Comparison of ENCODE assay signal across 29 cellular contexts in genomic region chr10:11931038-11931437, GRCh38.
"Had no signal": no experiment of that assay in that cellular context is flagged by ENCODE, and none has a peak within 500 bp of the region (broad histone marks: within the 10 kb centered on the region; RNA-seq: fewer than 3 reads in every experiment).

No MANE protein-coding gene starts in this region.

- H3K9me3 ChIP-seq: SK-N-SH, tibial artery had no signal

- H3K4me1 ChIP-seq: tibial artery had no signal

- H3K27me3 ChIP-seq: tibial artery had no signal

- H3K9me3 Mint-ChIP-seq: activated CD4-positive, alpha-beta memory T cell treated with anti-CD3 and anti-CD28 coated beads for 36 hours; activated T-cell treated with anti-CD3 and anti-CD28 coated beads, Interleukin-2, amount 50 U/mL, for 24 hours; effector memory CD8-positive, alpha-beta T cell; immature natural killer cell; memory B cell; natural killer cell; stimulated activated naive CD8-positive, alpha-beta T cell treated with anti-CD3 and anti-CD28 coated beads, Interleukin-15, amount 100 ng/mL, for 72 hours; T-helper 1 cell treated with Interleukin-12 subunit alpha and Interleukin-12 subunit beta and Interleukin-4 antibody, amounts not matched to agents 30 μg/mL and 1 μg/mL, for 36 hours had no signal

- H3K4me2 ChIP-seq: SK-N-SH had no signal

- H3K27ac Mint-ChIP-seq: activated CD4-positive, alpha-beta memory T cell treated with anti-CD3 and anti-CD28 coated beads for 36 hours; activated T-cell treated with anti-CD3 and anti-CD28 coated beads, Interleukin-2, amount 50 U/mL, for 24 hours; memory B cell; stimulated activated naive CD8-positive, alpha-beta T cell treated with anti-CD3 and anti-CD28 coated beads, Interleukin-15, amount 100 ng/mL, for 72 hours; T-helper 1 cell treated with Interleukin-12 subunit alpha and Interleukin-12 subunit beta and Interleukin-4 antibody, amounts not matched to agents 30 μg/mL and 1 μg/mL, for 36 hours had no signal

- ATAC-seq: effector memory CD8-positive, alpha-beta T cell; natural killer cell; right cardiac atrium; stimulated activated naive CD8-positive, alpha-beta T cell treated with anti-CD3 and anti-CD28 coated beads, Interleukin-15, amount 100 ng/mL, for 72 hours had no signal

- H3K4me3 Mint-ChIP-seq: activated CD4-positive, alpha-beta memory T cell treated with anti-CD3 and anti-CD28 coated beads for 36 hours; activated T-cell treated with anti-CD3 and anti-CD28 coated beads, Interleukin-2, amount 50 U/mL, for 24 hours; effector memory CD8-positive, alpha-beta T cell; immature natural killer cell; memory B cell; natural killer cell; stimulated activated naive CD8-positive, alpha-beta T cell treated with anti-CD3 and anti-CD28 coated beads, Interleukin-15, amount 100 ng/mL, for 72 hours; T-helper 1 cell treated with Interleukin-12 subunit alpha and Interleukin-12 subunit beta and Interleukin-4 antibody, amounts not matched to agents 30 μg/mL and 1 μg/mL, for 36 hours had no signal

- H3K4me3 ChIP-seq: tibial artery had no signal

- H3K4me1 Mint-ChIP-seq: immature natural killer cell; memory B cell; stimulated activated naive CD8-positive, alpha-beta T cell treated with anti-CD3 and anti-CD28 coated beads, Interleukin-15, amount 100 ng/mL, for 72 hours had no signal

- H3K27ac ChIP-seq: tibial artery, VCaP had no signal

- H3K9ac ChIP-seq: SK-N-SH had no signal

- DNase-seq: activated CD4-positive, alpha-beta memory T cell treated with anti-CD3 and anti-CD28 coated beads for 36 hours; activated CD4-positive, alpha-beta T cell treated with anti-CD3 and anti-CD28 coated beads for 48 hours; activated CD8-positive, alpha-beta memory T cell treated with anti-CD3 and anti-CD28 coated beads, Interleukin-2, amount 50 U/mL, for 48 hours; activated gamma-delta T cell; activated naive CD4-positive, alpha-beta T cell treated with anti-CD3 and anti-CD28 coated beads, Interleukin-2, amount 50 U/mL, for 16 hours; activated T-cell treated with anti-CD3 and anti-CD28 coated beads, Interleukin-2, amount 50 U/mL, for 24 hours; amygdala; caudate nucleus; cortex of kidney; effector memory CD8-positive, alpha-beta T cell; foreskin fibroblast; head of caudate nucleus; hippocampal formation; immature natural killer cell; kidney glomerular epithelial cell; natural killer cell; posterior cingulate gyrus; right cardiac atrium; SK-N-SH; stimulated activated CD4-positive, alpha-beta T cell treated with anti-CD3 and anti-CD28 coated beads, Interleukin-12 subunit alpha, Interleukin-12 subunit beta, amount 100 ng/mL, for 4 hours; stimulated activated CD4-positive, alpha-beta T cell treated with anti-CD3 and anti-CD28 coated beads, Interleukin-4, amount 100 ng/mL, for 1 hour; stimulated activated naive CD8-positive, alpha-beta T cell treated with anti-CD3 and anti-CD28 coated beads, Interleukin-15, amount 100 ng/mL, for 72 hours; substantia nigra; SW 1271; T-helper 9 cell; tibial artery had no signal

- H3K27me3 Mint-ChIP-seq: activated CD4-positive, alpha-beta memory T cell treated with anti-CD3 and anti-CD28 coated beads for 36 hours; activated T-cell treated with anti-CD3 and anti-CD28 coated beads, Interleukin-2, amount 50 U/mL, for 24 hours; effector memory CD8-positive, alpha-beta T cell; memory B cell; stimulated activated naive CD8-positive, alpha-beta T cell treated with anti-CD3 and anti-CD28 coated beads, Interleukin-15, amount 100 ng/mL, for 72 hours had no signal
